Comparison of ENCODE assay signal across 8 cellular contexts in genomic region chr9:113219186-113219936, GRCh38. TPM values are rescaled to one million over a fixed set of nuclear protein-coding genes. Genes with fewer than 3 reads are reported as not detected.
DNase-seq lines count a peak whose midpoint lies in the region; ATAC-seq, FAIRE-seq and TF ChIP-seq lines count a peak whose summit lies in the region.

No MANE protein-coding gene starts in this region.

- DNase-seq in GM12892 (ENCODE audit: insufficient read length) (no peak), MM.1S (peak; percentile 27), NCI-H187 (lab: John Stamatoyannopoulos, UW) (no peak), kidney (no peak)
- no peak for DNase-seq in effector memory CD4-positive, alpha-beta T cell
- no peak for DNase-seq in stimulated activated naive CD8-positive, alpha-beta T cell treated with anti-CD3 and anti-CD28 coated beads, Interleukin-15, amount 100 ng/mL, for 72 hours
- DNase-seq in stimulated activated CD4-positive, alpha-beta T cell treated with anti-CD3 and anti-CD28 coated beads, Interleukin-4, amount 100 ng/mL, for 1 hour = no peak

- H3K9ac ChIP-seq in MM.1S (ENCODE audit: low read length) (0 out of 2 replicates have a peak overlapping the region, but pooled peaks have one; percentile 3), kidney (ENCODE audit: low read length in 2 of 2) (no peak overlapping the region)

- no peaks in the 10 kb centered on the region for H3K36me3 ChIP-seq in MM.1S (replicated peaks; ENCODE audit: insufficient read depth, low read length)
- H3K36me3 ChIP-seq in effector memory CD4-positive, alpha-beta T cell (ENCODE audit: control insufficient read depth, insufficient read depth, low read length) = no peaks in the 10 kb centered on the region
- H3K36me3 ChIP-seq in kidney (ENCODE audit: control insufficient read depth in 1 of 2, insufficient read depth in 2 of 2, low read length in 2 of 2) = no peaks in the 10 kb centered on the region

- no peaks in the 10 kb centered on the region for H3K9me3 Mint-ChIP-seq in stimulated activated naive CD8-positive, alpha-beta T cell treated with anti-CD3 and anti-CD28 coated beads, Interleukin-15, amount 100 ng/mL, for 72 hours

- peaks cover 40% of the 10 kb centered on the region for H3K4me1 Mint-ChIP-seq in stimulated activated naive CD8-positive, alpha-beta T cell treated with anti-CD3 and anti-CD28 coated beads, Interleukin-15, amount 100 ng/mL, for 72 hours

- no peaks in the 10 kb centered on the region for H3K9me2 ChIP-seq in MM.1S (replicated peaks; ENCODE audit: insufficient read depth, low read length)

- H3K4me2 ChIP-seq in MM.1S (ENCODE audit: low read depth, low read length) = peak overlapping the region; percentile 88

- intact Hi-C loops in kidney (cut with DNase I) = no loop called here

- H3K79me2 ChIP-seq in MM.1S (ENCODE audit: low read length) = peaks cover 72% of the 10 kb centered on the region

- FAIRE-seq in GM12892 (lab: Jason Lieb, UNC) (peak; percentile 33), kidney (lab: Jason Lieb, UNC) (no peak)

- H3K27ac Mint-ChIP-seq in stimulated activated naive CD8-positive, alpha-beta T cell treated with anti-CD3 and anti-CD28 coated beads, Interleukin-15, amount 100 ng/mL, for 72 hours = peak overlapping the region; percentile 12 to 97

- H3K4me3 Mint-ChIP-seq in stimulated activated naive CD8-positive, alpha-beta T cell treated with anti-CD3 and anti-CD28 coated beads, Interleukin-15, amount 100 ng/mL, for 72 hours = peak overlapping the region; percentile 97 to 99

- no peaks in the 10 kb centered on the region for H3K27me3 Mint-ChIP-seq in stimulated activated naive CD8-positive, alpha-beta T cell treated with anti-CD3 and anti-CD28 coated beads, Interleukin-15, amount 100 ng/mL, for 72 hours

- ATAC-seq in GM21723 (IDR thresholded peaks at IDR 0.05; ENCODE audit: unreplicated experiment) = peak; percentile 41
- no peak for ATAC-seq in stimulated activated naive CD8-positive, alpha-beta T cell treated with anti-CD3 and anti-CD28 coated beads, Interleukin-15, amount 100 ng/mL, for 72 hours

- H3K9me3 ChIP-seq in MM.1S (replicated peaks; ENCODE audit: insufficient read depth, low read length) (no peaks in the 10 kb centered on the region), kidney (ENCODE audit: control insufficient read depth in 1 of 2, low read length in 2 of 2) (no peaks in the 10 kb centered on the region)
- no peaks in the 10 kb centered on the region for H3K9me3 ChIP-seq in effector memory CD4-positive, alpha-beta T cell (ENCODE audit: control insufficient read depth, low read length)

- no peak for TF ChIP-seq CTCF in MM.1S (IDR thresholded peaks at IDR 0.05; ENCODE audit: low read length)
- TF ChIP-seq CTCF in kidney (IDR thresholded peaks at IDR 0.05; ENCODE audit: borderline replicate concordance, extremely low read depth, insufficient read depth) = no peak

- no peaks in the 10 kb centered on the region for H3K27me3 ChIP-seq in MM.1S (replicated peaks; ENCODE audit: insufficient read depth, low read length)
- no peaks in the 10 kb centered on the region for H3K27me3 ChIP-seq in effector memory CD4-positive, alpha-beta T cell (replicated peaks; ENCODE audit: control insufficient read depth, insufficient read depth, low read length, poor library complexity, severe bottlenecking)

- no peak overlapping the region for H2AFZ ChIP-seq in MM.1S (ENCODE audit: low read length)

- no peaks in the 10 kb centered on the region for H4K20me1 ChIP-seq in MM.1S (ENCODE audit: insufficient read depth, low read length)

- H3F3A ChIP-seq in MM.1S (ENCODE audit: insufficient read depth, low read length) = peaks cover 17% of the 10 kb centered on the region

- TF ChIP-seq POLR2A in GM12892 (IDR thresholded peaks at IDR 0.05; ENCODE audit: low read depth, low read length) = no peak

- H3K4me1 ChIP-seq in MM.1S (ENCODE audit: low read length) (peaks cover 30% of the 10 kb centered on the region), kidney (ENCODE audit: control insufficient read depth in 1 of 2, insufficient read depth in 1 of 2, low read depth in 1 of 2, low read length in 2 of 2) (peaks cover 16 to 21% of the 10 kb centered on the region in 2 donors)
- H3K4me1 ChIP-seq in effector memory CD4-positive, alpha-beta T cell (ENCODE audit: control insufficient read depth, insufficient read depth, low read length, poor library complexity, severe bottlenecking) = peaks cover 17% of the 10 kb centered on the region

- peak overlapping the region; percentile 57; the same call in 1 of the 2 replicates for H3K27ac ChIP-seq in MM.1S (ENCODE audit: low read length)
- no peak overlapping the region for H3K27ac ChIP-seq in effector memory CD4-positive, alpha-beta T cell (ENCODE audit: insufficient read depth, low read length, poor library complexity, severe bottlenecking)
- no peak overlapping the region for H3K27ac ChIP-seq in kidney (ENCODE audit: low read depth in 2 of 2, low read length in 2 of 2)

- H3K4me3 ChIP-seq in MM.1S (ENCODE audit: low read length) = peak overlapping the region; percentile 78
- H3K4me3 ChIP-seq in effector memory CD4-positive, alpha-beta T cell (ENCODE audit: insufficient read depth, low read depth, low read length, poor library complexity, severe bottlenecking) = peak overlapping the region; percentile 88
- H3K4me3 ChIP-seq in kidney (ENCODE audit: low read length in 2 of 2) = no peak overlapping the region

RNA-seq across cellular contexts. Expression of gene FKBP15, which starts 1.7 kb away (rescaled TPM):
- polyA plus RNA-seq in GM12892 (2012; ENCODE audit: missing spikeins) = 20.4 TPM
- total RNA-seq in kidney = 34.8 TPM
- polyA plus RNA-seq in kidney (ENCODE audit: insufficient read depth, low read depth, low replicate concordance) = 11.0 TPM

RNA-seq across cellular contexts. Expression of gene SLC31A1, which starts 2.0 kb away (rescaled TPM):
- 13.5 TPM for polyA plus RNA-seq in GM12892 (2012; ENCODE audit: missing spikeins)
- 19.5 TPM for total RNA-seq in kidney
- polyA plus RNA-seq in kidney (ENCODE audit: insufficient read depth, low read depth, low replicate concordance) = 20.1 TPM

RNA-seq across cellular contexts. Expression of gene CDC26, which starts 56.0 kb away (rescaled TPM):
- 38.7 TPM for polyA plus RNA-seq in GM12892 (2012; ENCODE audit: missing spikeins)
- total RNA-seq in kidney = 28.5 TPM
- polyA plus RNA-seq in kidney (ENCODE audit: insufficient read depth, low read depth, low replicate concordance) = 76.2 TPM

RNA-seq across cellular contexts. Expression of gene PRPF4, which starts 56.1 kb away (rescaled TPM):
- polyA plus RNA-seq in GM12892 (2012; ENCODE audit: missing spikeins) = 24.1 TPM
- total RNA-seq in kidney = 20.0 TPM
- 12.8 TPM for polyA plus RNA-seq in kidney (ENCODE audit: insufficient read depth, low read depth, low replicate concordance)

Comparison
In these comparisons a context has a peak if more than half of its experiments do, and no peak if none do; other contexts are left out.
1. H3K4me3 ChIP-seq: peak in MM.1S (single experiment) and effector memory CD4-positive, alpha-beta T cell (single experiment); none in kidney (0 of 2).